23 cellular contexts compared by ENCODE assay signal in genomic region chr10:30351502-30351901, GRCh38. TPM values are rescaled to one million over a fixed set of nuclear protein-coding genes. Genes with fewer than 3 reads are reported as not detected.
DNase-seq lines count a peak whose midpoint lies in the region; ATAC-seq and TF ChIP-seq lines count a peak whose summit lies in the region.
"Had no signal": no experiment of that assay in that cellular context is flagged by ENCODE, and none has a peak within 500 bp of the region (broad histone marks: within the 10 kb centered on the region; RNA-seq: fewer than 3 reads in every experiment).

No MANE protein-coding gene starts in this region.

- H3K27ac Mint-ChIP-seq in CD4-positive, alpha-beta T cell = peak overlapping the region; percentile 46
- H3K27ac Mint-ChIP-seq in nephron = peak overlapping the region in 2 of 3 experiments; percentile 31 to 40
- peak overlapping the region; percentile 63 for H3K27ac Mint-ChIP-seq in type B pancreatic cell
- H3K27ac Mint-ChIP-seq: CD14-positive monocyte; CD8-positive, alpha-beta T cell; GM23338; H9; HFFc6 had no signal

- intact Hi-C loops in CD4-positive, alpha-beta T cell (cut with DNase I, micrococcal nuclease) = loop anchor here in 1 of 2 experiments (10.0 kb wide), 1 partner anchor 683 kb away; the partner anchor contains the start of gene ZNF438

- no peaks in the 10 kb centered on the region for H3K9me3 ChIP-seq in CD4-positive, alpha-beta T cell (ENCODE audit: control insufficient read depth, low read length)
- H3K9me3 ChIP-seq: A549; BE2C; BLaER1 treated with 17β-estradiol and CSF1 and Interleukin-3, amounts not matched to agents 10 nM and 100 nM had no signal

- CTCF ChIA-PET in CD4-positive, alpha-beta T cell (lab: Charles Lee) = no interaction called here

- H3K27me3 ChIP-seq in CD4-positive, alpha-beta T cell (ENCODE audit: control insufficient read depth, insufficient read depth, low read length) = no peaks in the 10 kb centered on the region
- H3K27me3 ChIP-seq: BE2C; BLaER1 treated with 17β-estradiol and CSF1 and Interleukin-3, amounts not matched to agents 10 nM and 100 nM had no signal

- no peak for ATAC-seq in CD4-positive, alpha-beta T cell (ENCODE audit: poor library complexity)
- ATAC-seq in HG02981 (IDR thresholded peaks at IDR 0.05; ENCODE audit: unreplicated experiment) = no peak
- ATAC-seq: A549; CD8-positive, alpha-beta T cell; GM12878; GM23338 had no signal

- H3K27ac ChIP-seq in CD4-positive, alpha-beta T cell (ENCODE audit: low read depth, low read length) = no peak overlapping the region
- H3K27ac ChIP-seq: A549; BLaER1 treated with 17β-estradiol and CSF1 and Interleukin-3, amounts not matched to agents 10 nM and 100 nM had no signal

- peak overlapping the region; percentile 79 for H3K4me3 Mint-ChIP-seq in CD4-positive, alpha-beta T cell
- H3K4me3 Mint-ChIP-seq in nephron = peak overlapping the region; percentile 26 to 61 (median 58)
- peak overlapping the region; percentile 53 for H3K4me3 Mint-ChIP-seq in type B pancreatic cell
- H3K4me3 Mint-ChIP-seq: CD8-positive, alpha-beta T cell; GM23338; H9; HFFc6 had no signal

- POLR2A ChIA-PET in CD4-positive, alpha-beta T cell (lab: Charles Lee) = no interaction called here

- peaks cover 14% of the 10 kb centered on the region for H3K36me3 Mint-ChIP-seq in CD4-positive, alpha-beta T cell (ENCODE audit: low read depth)
- no peaks in the 10 kb centered on the region for H3K36me3 Mint-ChIP-seq in nephron (ENCODE audit: low read depth)
- H3K36me3 Mint-ChIP-seq in type B pancreatic cell = peaks cover 3% of the 10 kb centered on the region

- H3K27me3 Mint-ChIP-seq in CD4-positive, alpha-beta T cell = peaks cover 7% of the 10 kb centered on the region
- no peaks in the 10 kb centered on the region for H3K27me3 Mint-ChIP-seq in nephron (ENCODE audit: low read depth)
- H3K27me3 Mint-ChIP-seq in type B pancreatic cell = peaks cover 14% of the 10 kb centered on the region

- no peak for TF ChIP-seq CTCF in CD4-positive, alpha-beta T cell (IDR thresholded peaks at IDR 0.05)
- TF ChIP-seq CTCF in nephron (IDR thresholded peaks at IDR 0.05; ENCODE audit: unreplicated experiment in 3 of 3) (no peak), type B pancreatic cell (conservative IDR thresholded peaks at IDR 0.05) (no peak)

- peaks cover 30% of the 10 kb centered on the region for H3K4me1 Mint-ChIP-seq in CD4-positive, alpha-beta T cell (ENCODE audit: low read depth)
- H3K4me1 Mint-ChIP-seq in nephron = peaks cover 28% of the 10 kb centered on the region
- peaks cover 16% of the 10 kb centered on the region for H3K4me1 Mint-ChIP-seq in type B pancreatic cell (ENCODE audit: unreplicated experiment)

- peak; percentile 19 for DNase-seq in activated effector memory CD4-positive, alpha-beta T cell treated with anti-CD3 and anti-CD28 coated beads, Interleukin-2, amount 50 U/mL, for 16 hours
- DNase-seq in activated effector memory CD4-positive, alpha-beta T cell treated with Interleukin-2 at 50 U/mL for 16 hours = no peak
- DNase-seq in CD4-positive, alpha-beta T cell = no peak
- DNase-seq in type B pancreatic cell (ENCODE audit: extremely low spot score, unreplicated experiment) (no peak), HCEC 1CT (no peak)
- DNase-seq: 8988T; ACHN; AML-193; BE2C; CD8-positive, alpha-beta T cell; DMS 273 treated with DMSO at 0.1 percent for 48 hours; DMS79; EL; GDM1; H9; HFFc6 had no signal

- H3K9me3 Mint-ChIP-seq in CD4-positive, alpha-beta T cell = no peaks in the 10 kb centered on the region
- H3K9me3 Mint-ChIP-seq in nephron (no peaks in the 10 kb centered on the region), type B pancreatic cell (no peaks in the 10 kb centered on the region)
- H3K9me3 Mint-ChIP-seq: CD8-positive, alpha-beta T cell; GM23338; H9; HFFc6 had no signal

RNA-seq across cellular contexts. Expression of gene MTPAP, which starts 2.4 kb away (rescaled TPM):
- 10 to 100 TPM; 33.0 to 35.1 TPM for total RNA-seq in CD4-positive, alpha-beta T cell
- total RNA-seq in type B pancreatic cell (ENCODE audit: low replicate concordance) = 31.7 and 39.2 TPM in 2 replicates
